In the genomic region with DNA sequence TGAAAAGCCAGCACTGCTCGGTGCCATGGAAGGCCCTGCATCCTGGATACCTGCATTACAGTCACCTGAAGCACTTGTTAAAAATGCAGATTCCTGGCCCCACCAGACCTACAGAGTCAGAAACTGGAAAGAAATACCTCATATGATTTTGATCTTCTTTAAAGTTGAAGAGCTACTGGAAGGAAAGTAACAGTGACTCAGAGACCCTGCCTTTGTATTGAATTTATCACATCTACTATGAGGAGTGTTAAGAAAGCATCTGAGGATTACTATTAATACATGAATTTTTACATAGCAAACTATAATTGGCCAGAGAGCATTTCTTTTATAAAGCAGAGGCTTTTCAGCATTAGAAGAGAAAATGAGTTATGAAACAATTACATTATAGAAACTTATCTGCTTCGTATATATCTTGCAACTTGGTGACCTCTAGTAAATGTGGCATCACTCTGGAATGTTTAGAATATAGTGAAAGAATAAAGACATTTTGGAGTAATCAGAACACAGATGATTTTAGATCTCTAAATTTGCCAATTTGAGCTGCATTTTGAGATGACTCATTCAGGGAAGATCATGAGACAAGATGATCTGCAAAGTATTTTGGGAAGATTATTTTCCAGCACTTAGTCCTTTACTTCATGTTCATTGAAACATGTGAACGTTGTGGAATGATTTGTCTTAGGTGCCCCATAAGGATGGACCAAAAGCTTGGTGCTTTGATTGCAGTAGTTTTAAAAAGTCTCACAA, we compare ENCODE assay signal across 17 cellular contexts.
DNase-seq lines count a peak whose midpoint lies in the region; ATAC-seq and TF ChIP-seq lines count a peak whose summit lies in the region.
"Had no signal": no experiment of that assay in that cellular context is flagged by ENCODE, and none has a peak within 500 bp of the region (broad histone marks: within the 10 kb centered on the region; RNA-seq: fewer than 3 reads in every experiment).

No MANE protein-coding gene starts in this region.

- no peak for TF ChIP-seq CTCF in foreskin fibroblast (IDR thresholded peaks at IDR 0.05; ENCODE audit: low read depth, low read length)

- H3K27ac ChIP-seq in caudate nucleus (ENCODE audit: low read depth, low read length) = peak overlapping the region; percentile 77
- H3K27ac ChIP-seq: BLaER1, HL-60 had no signal

- ATAC-seq in GM18861 (IDR thresholded peaks at IDR 0.05; ENCODE audit: unreplicated experiment) (no peak), HG03025 (IDR thresholded peaks at IDR 0.05; ENCODE audit: low FRiP score, unreplicated experiment) (no peak)

- no peak overlapping the region for H3K4me3 ChIP-seq in foreskin fibroblast (ENCODE audit: low read depth in 1 of 2, low read length in 2 of 2)
- H3K4me3 ChIP-seq: BLaER1 had no signal

- DNase-seq in HCEC 1CT = peak; percentile 35
- DNase-seq in caudate nucleus (lab: John Stamatoyannopoulos, UW) = peak in 1 of 61 donors; percentile 11
- DNase-seq in foreskin fibroblast = peak; percentile 21 to 54
- DNase-seq in SKM-1 treated with dmso at 0.1 percent for 144 hours (lab: John Stamatoyannopoulos, UW; ENCODE audit: unreplicated experiment) = no peak
- DNase-seq in NCI-H1694 (lab: John Stamatoyannopoulos, UW) = no peak
- DNase-seq: DMS 273 treated with DMSO at 0.1 percent for 48 hours, H7, MV-4-11, NCI-H1417 treated with DMSO at 0.1 percent for 48 hours, NCI-H2029 treated with DMSO at 0.1 percent for 48 hours, NCI-H748 treated with DMSO at 0.1 percent for 48 hours, OCI-M1, SIG-M5 had no signal

Comparison
In these comparisons a context has a peak if more than half of its experiments do, and no peak if none do; other contexts are left out.
1. DNase-seq: peak in HCEC 1CT (single experiment) and foreskin fibroblast (2 of 2); none in SKM-1 treated with dmso at 0.1 percent for 144 hours (single experiment) and NCI-H1694 (single experiment).